ENCODE assay signal across 1 cellular context in genomic region chr2:166127217-166128155, GRCh38.
TF ChIP-seq lines count a peak whose summit lies in the region.

Gene SCN1A, minus strand, starts transcription at chr2:166128020. Its CDS starts 54,399 bp downstream, at chr2:166073621.

TF ChIP-seq in HepG2, 621 proteins besides CTCF, POLR2A, EP300 and RAD21 (continued from another document and continues in another):
- TF ChIP-seq ZFP62 (CRISPR knock-in tag; IDR thresholded peaks at IDR 0.05) (no peak), ZNF792 (CRISPR knock-in tag; IDR thresholded peaks at IDR 0.05) (0 out of 2 replicates have a peak, but pooled peaks have one; percentile 41), MNT (IDR thresholded peaks at IDR 0.05) (no peak), ZNF747 (CRISPR knock-in tag; IDR thresholded peaks at IDR 0.05; ENCODE audit: borderline replicate concordance) (peak; percentile 62; the same call in 1 of the 2 replicates), MXD4 (CRISPR knock-in tag; IDR thresholded peaks at IDR 0.05) (peak; percentile 70; the same call in 1 of the 2 replicates), ZFP90 (CRISPR knock-in tag; IDR thresholded peaks at IDR 0.05; ENCODE audit: borderline replicate concordance) (no peak; the same call in 1 of the 2 replicates), ZNF83 (CRISPR knock-in tag; IDR thresholded peaks at IDR 0.05; ENCODE audit: borderline replicate concordance) (no peak), ZKSCAN8 (CRISPR knock-in tag; IDR thresholded peaks at IDR 0.05; ENCODE audit: borderline replicate concordance) (no peak), ZNF143 (CRISPR knock-in tag; IDR thresholded peaks at IDR 0.05) (no peak), ELF3 (CRISPR knock-in tag; IDR thresholded peaks at IDR 0.05) (peak; percentile 55; the same call in 1 of the 2 replicates), KDM5A (IDR thresholded peaks at IDR 0.05; ENCODE audit: borderline replicate concordance, low read length) (no peak), TRIM24 (CRISPR knock-in tag; IDR thresholded peaks at IDR 0.05) (no peak), TBX3 (IDR thresholded peaks at IDR 0.05; ENCODE audit: borderline replicate concordance) (no peak), SATB2 (CRISPR knock-in tag; IDR thresholded peaks at IDR 0.05) (no peak), POLR2AphosphoS2 (IDR thresholded peaks at IDR 0.05; ENCODE audit: low read depth, low read length) (no peak), MIXL1 (CRISPR knock-in tag; IDR thresholded peaks at IDR 0.05) (0 out of 2 replicates have a peak, but pooled peaks have one; percentile 28), ZNF33A (CRISPR knock-in tag; IDR thresholded peaks at IDR 0.05; ENCODE audit: borderline replicate concordance) (no peak), ZBTB1 (CRISPR knock-in tag; IDR thresholded peaks at IDR 0.05; ENCODE audit: borderline replicate concordance) (no peak), KAT7 (CRISPR knock-in tag; IDR thresholded peaks at IDR 0.05; ENCODE audit: borderline replicate concordance) (peak; percentile 84; the same call in 1 of the 2 replicates), ZNF282 (IDR thresholded peaks at IDR 0.05; ENCODE audit: partially characterized antibody) (no peak), THAP8 (CRISPR knock-in tag; IDR thresholded peaks at IDR 0.05; ENCODE audit: borderline replicate concordance) (no peak), ZNF367 (CRISPR knock-in tag; IDR thresholded peaks at IDR 0.05; ENCODE audit: borderline replicate concordance) (no peak), HNRNPLL (IDR thresholded peaks at IDR 0.05; ENCODE audit: low read depth, low read length, poor library complexity, severe bottlenecking) (no peak), JARID2 (CRISPR knock-in tag; IDR thresholded peaks at IDR 0.05; ENCODE audit: insufficient replicate concordance) (no peak), NCOA1 (CRISPR knock-in tag; IDR thresholded peaks at IDR 0.05) (peak; percentile 33; the same call in 1 of the 2 replicates), SOX5 (CRISPR knock-in tag; IDR thresholded peaks at IDR 0.05; ENCODE audit: borderline replicate concordance) (no peak; the same call in 1 of the 2 replicates), MAZ (IDR thresholded peaks at IDR 0.05; ENCODE audit: borderline replicate concordance, low read depth, low read length) (no peak), MAZ (CRISPR knock-in tag; IDR thresholded peaks at IDR 0.05; ENCODE audit: low read depth) (peak; percentile 52), GZF1 (CRISPR knock-in tag; IDR thresholded peaks at IDR 0.05) (0 out of 2 replicates have a peak, but pooled peaks have one; percentile 40), ZNF230 (CRISPR knock-in tag; IDR thresholded peaks at IDR 0.05) (no peak), MED13 (CRISPR knock-in tag; IDR thresholded peaks at IDR 0.05) (peak; percentile 41; the same call in 1 of the 2 replicates), MBD4 (IDR thresholded peaks at IDR 0.05; ENCODE audit: borderline replicate concordance, low read length) (peak; percentile 67; the same call in 1 of the 2 replicates), ZBTB34 (CRISPR knock-in tag; IDR thresholded peaks at IDR 0.05) (no peak), SALL2 (CRISPR knock-in tag; IDR thresholded peaks at IDR 0.05) (no peak), ZNF292 (CRISPR knock-in tag; IDR thresholded peaks at IDR 0.05; ENCODE audit: borderline replicate concordance, low read depth) (no peak), MTA1 (CRISPR knock-in tag; IDR thresholded peaks at IDR 0.05; ENCODE audit: borderline replicate concordance) (no peak), ZNF337 (CRISPR knock-in tag; IDR thresholded peaks at IDR 0.05; ENCODE audit: borderline replicate concordance, low read depth) (no peak), ZSCAN25 (CRISPR knock-in tag; IDR thresholded peaks at IDR 0.05) (peak; percentile 79)
- TF ChIP-seq, protein P1, sequence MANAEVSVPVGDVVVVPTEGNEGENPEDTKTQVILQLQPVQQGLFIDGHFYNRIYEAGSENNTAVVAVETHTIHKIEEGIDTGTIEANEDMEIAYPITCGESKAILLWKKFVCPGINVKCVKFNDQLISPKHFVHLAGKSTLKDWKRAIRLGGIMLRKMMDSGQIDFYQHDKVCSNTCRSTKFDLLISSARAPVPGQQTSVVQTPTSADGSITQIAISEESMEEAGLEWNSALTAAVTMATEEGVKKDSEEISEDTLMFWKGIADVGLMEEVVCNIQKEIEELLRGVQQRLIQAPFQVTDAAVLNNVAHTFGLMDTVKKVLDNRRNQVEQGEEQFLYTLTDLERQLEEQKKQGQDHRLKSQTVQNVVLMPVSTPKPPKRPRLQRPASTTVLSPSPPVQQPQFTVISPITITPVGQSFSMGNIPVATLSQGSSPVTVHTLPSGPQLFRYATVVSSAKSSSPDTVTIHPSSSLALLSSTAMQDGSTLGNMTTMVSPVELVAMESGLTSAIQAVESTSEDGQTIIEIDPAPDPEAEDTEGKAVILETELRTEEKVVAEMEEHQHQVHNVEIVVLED (CRISPR knock-in tag; IDR thresholded peaks at IDR 0.05; ENCODE audit: borderline replicate concordance), result no peak
- TF ChIP-seq, protein P2, sequence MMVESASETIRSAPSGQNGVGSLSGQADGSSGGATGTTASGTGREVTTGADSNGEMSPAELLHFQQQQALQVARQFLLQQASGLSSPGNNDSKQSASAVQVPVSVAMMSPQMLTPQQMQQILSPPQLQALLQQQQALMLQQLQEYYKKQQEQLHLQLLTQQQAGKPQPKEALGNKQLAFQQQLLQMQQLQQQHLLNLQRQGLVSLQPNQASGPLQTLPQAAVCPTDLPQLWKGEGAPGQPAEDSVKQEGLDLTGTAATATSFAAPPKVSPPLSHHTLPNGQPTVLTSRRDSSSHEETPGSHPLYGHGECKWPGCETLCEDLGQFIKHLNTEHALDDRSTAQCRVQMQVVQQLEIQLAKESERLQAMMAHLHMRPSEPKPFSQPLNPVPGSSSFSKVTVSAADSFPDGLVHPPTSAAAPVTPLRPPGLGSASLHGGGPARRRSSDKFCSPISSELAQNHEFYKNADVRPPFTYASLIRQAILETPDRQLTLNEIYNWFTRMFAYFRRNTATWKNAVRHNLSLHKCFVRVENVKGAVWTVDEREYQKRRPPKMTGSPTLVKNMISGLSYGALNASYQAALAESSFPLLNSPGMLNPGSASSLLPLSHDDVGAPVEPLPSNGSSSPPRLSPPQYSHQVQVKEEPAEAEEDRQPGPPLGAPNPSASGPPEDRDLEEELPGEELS (CRISPR knock-in tag; IDR thresholded peaks at IDR 0.05), result peak; percentile 45; the same call in 1 of the 2 replicates
- TF ChIP-seq, protein P3, sequence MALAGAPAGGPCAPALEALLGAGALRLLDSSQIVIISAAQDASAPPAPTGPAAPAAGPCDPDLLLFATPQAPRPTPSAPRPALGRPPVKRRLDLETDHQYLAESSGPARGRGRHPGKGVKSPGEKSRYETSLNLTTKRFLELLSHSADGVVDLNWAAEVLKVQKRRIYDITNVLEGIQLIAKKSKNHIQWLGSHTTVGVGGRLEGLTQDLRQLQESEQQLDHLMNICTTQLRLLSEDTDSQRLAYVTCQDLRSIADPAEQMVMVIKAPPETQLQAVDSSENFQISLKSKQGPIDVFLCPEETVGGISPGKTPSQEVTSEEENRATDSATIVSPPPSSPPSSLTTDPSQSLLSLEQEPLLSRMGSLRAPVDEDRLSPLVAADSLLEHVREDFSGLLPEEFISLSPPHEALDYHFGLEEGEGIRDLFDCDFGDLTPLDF (CRISPR knock-in tag; IDR thresholded peaks at IDR 0.05), result no peak
- TF ChIP-seq, protein P4, sequence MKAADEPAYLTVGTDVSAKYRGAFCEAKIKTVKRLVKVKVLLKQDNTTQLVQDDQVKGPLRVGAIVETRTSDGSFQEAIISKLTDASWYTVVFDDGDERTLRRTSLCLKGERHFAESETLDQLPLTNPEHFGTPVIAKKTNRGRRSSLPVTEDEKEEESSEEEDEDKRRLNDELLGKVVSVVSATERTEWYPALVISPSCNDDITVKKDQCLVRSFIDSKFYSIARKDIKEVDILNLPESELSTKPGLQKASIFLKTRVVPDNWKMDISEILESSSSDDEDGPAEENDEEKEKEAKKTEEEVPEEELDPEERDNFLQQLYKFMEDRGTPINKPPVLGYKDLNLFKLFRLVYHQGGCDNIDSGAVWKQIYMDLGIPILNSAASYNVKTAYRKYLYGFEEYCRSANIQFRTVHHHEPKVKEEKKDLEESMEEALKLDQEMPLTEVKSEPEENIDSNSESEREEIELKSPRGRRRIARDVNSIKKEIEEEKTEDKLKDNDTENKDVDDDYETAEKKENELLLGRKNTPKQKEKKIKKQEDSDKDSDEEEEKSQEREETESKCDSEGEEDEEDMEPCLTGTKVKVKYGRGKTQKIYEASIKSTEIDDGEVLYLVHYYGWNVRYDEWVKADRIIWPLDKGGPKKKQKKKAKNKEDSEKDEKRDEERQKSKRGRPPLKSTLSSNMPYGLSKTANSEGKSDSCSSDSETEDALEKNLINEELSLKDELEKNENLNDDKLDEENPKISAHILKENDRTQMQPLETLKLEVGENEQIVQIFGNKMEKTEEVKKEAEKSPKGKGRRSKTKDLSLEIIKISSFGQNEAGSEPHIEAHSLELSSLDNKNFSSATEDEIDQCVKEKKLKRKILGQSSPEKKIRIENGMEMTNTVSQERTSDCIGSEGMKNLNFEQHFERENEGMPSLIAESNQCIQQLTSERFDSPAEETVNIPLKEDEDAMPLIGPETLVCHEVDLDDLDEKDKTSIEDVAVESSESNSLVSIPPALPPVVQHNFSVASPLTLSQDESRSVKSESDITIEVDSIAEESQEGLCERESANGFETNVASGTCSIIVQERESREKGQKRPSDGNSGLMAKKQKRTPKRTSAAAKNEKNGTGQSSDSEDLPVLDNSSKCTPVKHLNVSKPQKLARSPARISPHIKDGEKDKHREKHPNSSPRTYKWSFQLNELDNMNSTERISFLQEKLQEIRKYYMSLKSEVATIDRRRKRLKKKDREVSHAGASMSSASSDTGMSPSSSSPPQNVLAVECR (CRISPR knock-in tag; IDR thresholded peaks at IDR 0.05; ENCODE audit: borderline replicate concordance), result no peak; the same call in 1 of the 2 replicates
